ENCODE assay signal across 14 cellular contexts in the genomic region with DNA sequence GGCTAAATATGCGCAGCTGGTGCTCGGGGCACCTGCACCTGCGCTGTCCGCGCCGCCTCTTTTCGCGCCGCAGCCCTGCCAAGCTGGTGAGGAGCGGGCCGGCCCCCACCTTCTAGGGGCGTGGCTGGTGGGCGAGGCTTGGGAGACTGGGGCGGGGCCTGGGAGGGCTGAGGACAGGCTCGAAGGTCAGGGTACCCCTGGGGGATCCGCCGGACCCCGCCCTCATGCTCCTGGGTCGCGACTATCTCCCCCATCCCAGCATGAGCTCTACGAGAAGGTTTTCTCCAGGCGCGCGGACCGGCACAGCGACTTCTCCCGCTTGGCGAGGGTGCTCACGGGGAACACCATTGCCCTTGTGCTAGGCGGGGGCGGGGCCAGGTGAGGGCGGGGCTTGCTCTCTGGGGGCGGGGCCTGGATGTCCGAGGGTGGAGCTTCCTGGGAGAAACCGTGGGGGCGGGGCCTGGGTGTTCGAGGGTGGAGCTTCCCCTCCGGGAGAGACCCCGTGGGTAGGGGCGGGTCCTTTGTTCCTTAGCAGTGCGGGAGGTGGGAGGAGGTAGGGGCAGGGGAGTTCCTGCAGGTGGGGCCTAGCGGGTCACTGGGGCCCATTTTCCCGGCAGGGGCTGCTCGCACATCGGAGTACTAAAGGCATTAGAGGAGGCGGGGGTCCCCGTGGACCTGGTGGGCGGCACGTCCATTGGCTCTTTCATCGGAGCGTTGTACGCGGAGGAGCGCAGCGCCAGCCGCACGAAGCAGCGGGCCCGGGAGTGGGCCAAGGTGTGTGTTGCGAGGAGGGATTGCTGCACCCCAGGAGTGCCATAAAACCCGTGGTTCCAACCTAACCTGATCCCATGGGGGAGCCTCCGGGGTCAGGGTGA. TPM values are rescaled to one million over a fixed set of nuclear protein-coding genes. Genes with fewer than 3 reads are reported as not detected.
DNase-seq lines count a peak whose midpoint lies in the region; ATAC-seq and TF ChIP-seq lines count a peak whose summit lies in the region.
"Had no signal": no experiment of that assay in that cellular context is flagged by ENCODE, and none has a peak within 500 bp of the region (broad histone marks: within the 10 kb centered on the region; RNA-seq: fewer than 3 reads in every experiment).

No MANE protein-coding gene starts in this region.

- H3K27ac Mint-ChIP-seq in endodermal cell = no peak overlapping the region
- H3K27ac Mint-ChIP-seq in T-helper 2 cell treated with Interferon-gamma antibody and Interleukin-4, amounts not matched to agents 5 μg/mL and 100 μg/mL, for 36 hours = no peak overlapping the region
- H3K27ac Mint-ChIP-seq: T-helper 1 cell treated with Interleukin-12 subunit alpha and Interleukin-12 subunit beta and Interleukin-4 antibody, amounts not matched to agents 30 μg/mL and 1 μg/mL, for 36 hours had no signal

- H3K4me3 ChIP-seq in endodermal cell (ENCODE audit: low read length) = no peak overlapping the region
- H3K4me3 ChIP-seq: lung, prostate gland, upper lobe of left lung had no signal

- no peak for ATAC-seq in activated CD4-positive, CD25-positive, alpha-beta regulatory T cell treated with anti-CD3 and anti-CD28 coated beads, Interleukin-2, amount 50 U/mL, for 24 hours
- ATAC-seq in GM18502 (IDR thresholded peaks at IDR 0.05; ENCODE audit: poor library complexity, unreplicated experiment) = no peak
- no peak for ATAC-seq in HG03135 (IDR thresholded peaks at IDR 0.05; ENCODE audit: unreplicated experiment)

- no peaks in the 10 kb centered on the region for H3K4me1 ChIP-seq in endodermal cell (ENCODE audit: control insufficient read depth, insufficient read depth, low read length)
- H3K4me1 ChIP-seq: prostate gland had no signal

- H3K36me3 Mint-ChIP-seq in endodermal cell (ENCODE audit: low read depth) = peaks cover 53% of the 10 kb centered on the region
- H3K36me3 Mint-ChIP-seq in T-helper 2 cell treated with Interferon-gamma antibody and Interleukin-4, amounts not matched to agents 5 μg/mL and 100 μg/mL, for 36 hours (ENCODE audit: low read depth) = peaks cover 37% of the 10 kb centered on the region

- no peaks in the 10 kb centered on the region for H3K27me3 ChIP-seq in endodermal cell (ENCODE audit: control insufficient read depth, insufficient read depth, low read length, poor library complexity, severe bottlenecking)
- H3K27me3 ChIP-seq: upper lobe of left lung had no signal

- H3K4me1 Mint-ChIP-seq in endodermal cell = peaks cover 2% of the 10 kb centered on the region
- H3K4me1 Mint-ChIP-seq in T-helper 2 cell treated with Interferon-gamma antibody and Interleukin-4, amounts not matched to agents 5 μg/mL and 100 μg/mL, for 36 hours (ENCODE audit: low read depth) = peaks cover 3% of the 10 kb centered on the region

- peaks cover 49% of the 10 kb centered on the region for H3K36me3 ChIP-seq in endodermal cell (ENCODE audit: control insufficient read depth, insufficient read depth, low read length)

- H3K9ac ChIP-seq in endodermal cell (ENCODE audit: extremely low read depth, low read length, poor library complexity, severe bottlenecking) = no peak overlapping the region

- no peaks in the 10 kb centered on the region for H3K9me3 Mint-ChIP-seq in endodermal cell
- no peaks in the 10 kb centered on the region for H3K9me3 Mint-ChIP-seq in T-helper 2 cell treated with Interferon-gamma antibody and Interleukin-4, amounts not matched to agents 5 μg/mL and 100 μg/mL, for 36 hours
- H3K9me3 Mint-ChIP-seq: T-helper 1 cell treated with Interleukin-12 subunit alpha and Interleukin-12 subunit beta and Interleukin-4 antibody, amounts not matched to agents 30 μg/mL and 1 μg/mL, for 36 hours had no signal

- H3K9me3 ChIP-seq in endodermal cell (ENCODE audit: control insufficient read depth, low read length) = no peaks in the 10 kb centered on the region
- H3K9me3 ChIP-seq: prostate gland, upper lobe of left lung had no signal

- no peak for TF ChIP-seq CTCF in endodermal cell (conservative IDR thresholded peaks at IDR 0.05)

- DNase-seq in activated CD4-positive, CD25-positive, alpha-beta regulatory T cell treated with anti-CD3 and anti-CD28 coated beads, Interleukin-2, amount 50 U/mL, for 72 hours = peak; percentile 60
- DNase-seq in NAMALWA (ENCODE audit: low spot score) (peak; percentile 33), endodermal cell (peak; percentile 97)
- DNase-seq in stimulated activated CD4-positive, alpha-beta T cell treated with anti-CD3 and anti-CD28 coated beads, Interleukin-1b, Interleukin-23, amount 100 ng/mL, for 48 hours = peak; percentile 46
- no peak for DNase-seq in T-helper 2 cell treated with Interferon-gamma antibody and Interleukin-4, amounts not matched to agents 5 μg/mL and 100 μg/mL, for 36 hours (ENCODE audit: low spot score)
- DNase-seq: GF-D8, NCI-H1105 had no signal

- peak overlapping the region; percentile 29 for H3K4me3 Mint-ChIP-seq in endodermal cell
- no peak overlapping the region for H3K4me3 Mint-ChIP-seq in T-helper 2 cell treated with Interferon-gamma antibody and Interleukin-4, amounts not matched to agents 5 μg/mL and 100 μg/mL, for 36 hours
- H3K4me3 Mint-ChIP-seq: T-helper 1 cell treated with Interleukin-12 subunit alpha and Interleukin-12 subunit beta and Interleukin-4 antibody, amounts not matched to agents 30 μg/mL and 1 μg/mL, for 36 hours had no signal

- H3K27ac ChIP-seq in endodermal cell (ENCODE audit: low read depth, low read length) = no peak overlapping the region
- H3K27ac ChIP-seq: prostate gland, upper lobe of left lung had no signal

- H3K27me3 Mint-ChIP-seq in endodermal cell (ENCODE audit: insufficient read depth) = no peaks in the 10 kb centered on the region
- H3K27me3 Mint-ChIP-seq in T-helper 2 cell treated with Interferon-gamma antibody and Interleukin-4, amounts not matched to agents 5 μg/mL and 100 μg/mL, for 36 hours (ENCODE audit: low read depth) = no peaks in the 10 kb centered on the region

- 92 to 95% methylated on average over 36 to 62 of the region's 62 CpGs for WGBS in endodermal cell (ENCODE audit: insufficient coverage in 1 of 2, insufficient read length in 1 of 2), 2 experiments

RNA-seq across cellular contexts. Expression of gene PNPLA6, which starts 19.7 kb away (rescaled TPM):
- 100 to 1,000 TPM in 1 of 2 donors, 10 to 100 TPM in 1; 86.1 to 124 TPM for total RNA-seq in endodermal cell
- polyA plus RNA-seq in endodermal cell (2013, experiment 1 of 2) = 62.2 TPM
- 61.6 TPM for polyA plus RNA-seq in endodermal cell (2013, experiment 2 of 2)

RNA-seq across cellular contexts. Expression of gene MCOLN1, which starts 32.8 kb away (rescaled TPM):
- total RNA-seq in endodermal cell = 10 to 100 TPM; 18.0 to 21.4 TPM
- polyA plus RNA-seq in endodermal cell (2013, experiment 1 of 2) = 10.9 TPM
- polyA plus RNA-seq in endodermal cell (2013, experiment 2 of 2) = 13.2 TPM

RNA-seq across cellular contexts. Expression of gene ZNF358, which starts 39.3 kb away (rescaled TPM):
- 10 to 100 TPM; 45.9 to 53.2 TPM for total RNA-seq in endodermal cell
- 66.1 TPM for polyA plus RNA-seq in endodermal cell (2013, experiment 1 of 2)
- polyA plus RNA-seq in endodermal cell (2013, experiment 2 of 2) = 59.3 TPM

RNA-seq across cellular contexts. Expression of gene CAMSAP3, which starts 40.4 kb away (rescaled TPM):
- 10 to 100 TPM; 65.5 to 76.8 TPM for total RNA-seq in endodermal cell
- polyA plus RNA-seq in endodermal cell (2013, experiment 1 of 2) = 18.6 TPM
- polyA plus RNA-seq in endodermal cell (2013, experiment 2 of 2) = 18.0 TPM
